Comparison of ENCODE assay signal across 8 cellular contexts in the genomic region with DNA sequence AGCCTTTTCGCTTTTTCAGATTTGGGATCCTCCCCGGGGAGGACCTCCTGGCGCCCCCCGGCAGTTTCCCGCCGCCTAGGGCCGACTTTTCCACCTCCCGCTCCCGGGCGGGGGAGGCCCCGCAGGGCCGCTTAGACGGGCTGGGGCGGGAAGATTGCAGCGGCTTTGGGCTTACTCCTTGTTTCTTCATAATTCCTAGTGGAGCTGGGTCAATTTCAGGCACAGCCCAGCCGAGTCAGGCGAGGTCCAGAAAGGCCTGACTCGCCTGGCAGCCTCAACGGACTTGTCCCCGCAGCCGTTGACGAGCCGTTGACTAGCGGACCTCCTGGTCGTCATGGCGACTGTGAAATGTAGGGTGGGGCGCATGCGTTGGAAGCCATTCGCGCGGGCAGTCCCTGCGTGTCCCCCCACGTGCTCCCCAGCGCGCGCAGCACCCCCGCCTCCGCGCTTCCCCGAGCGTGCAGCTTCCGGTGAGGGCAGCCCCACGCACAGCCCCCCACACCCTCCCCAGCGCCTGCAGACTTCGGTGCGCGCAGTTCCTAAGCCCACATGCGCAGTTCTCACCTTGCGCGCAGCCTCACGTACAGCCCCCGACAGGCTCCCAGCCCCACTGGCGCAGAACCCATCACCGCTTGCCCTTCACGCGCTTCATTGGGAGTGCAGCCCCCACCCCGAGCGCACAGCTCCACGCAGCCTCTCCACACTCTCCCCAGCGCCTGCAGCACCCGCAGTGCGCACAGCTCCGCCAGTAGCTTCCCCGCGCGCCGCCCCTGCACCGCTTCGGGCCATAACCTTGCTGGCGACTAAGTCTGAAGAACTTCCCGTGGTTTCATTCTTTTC. TPM values are rescaled to one million over a fixed set of nuclear protein-coding genes. Genes with fewer than 3 reads are reported as not detected.
A peak's percentile ranks its signal among the peaks of the same experiment; 100 is the strongest.
DNase-seq lines count a peak whose midpoint lies in the region; TF ChIP-seq lines count a peak whose summit lies in the region.
"Not testable (repeated sequence)": the region's sequence is repeated elsewhere in the genome, so short reads cannot be mapped to it uniquely, and the experiment has no call there.

No MANE protein-coding gene starts in this region.

- H3K9me3 Mint-ChIP-seq in neural crest cell, result not testable (repeated sequence)

- peak overlapping the region; percentile 98 for H3K27ac Mint-ChIP-seq in neural crest cell (ENCODE audit: unreplicated experiment)

- POLR2A ChIA-PET in HEK293 (lab: Yijun Ruan, JAX), result interaction anchor here (0.9 to 1.3 kb wide), 3 partner anchors 131 to 205 kb away, joined by 3 read pairs; a partner anchor contains a TSS

- H3K9me2 ChIP-seq in Loucy (replicated peaks; ENCODE audit: low read depth, low read length), result not testable (repeated sequence)

- H3K4me2 ChIP-seq in Loucy (ENCODE audit: low read depth, low read length, poor library complexity, severe bottlenecking), result peak overlapping the region; percentile 91

- H3K4me1 ChIP-seq in HEK293 (ENCODE audit: control insufficient read depth, insufficient read depth, low read length); Loucy (ENCODE audit: insufficient read depth, low read length, poor library complexity, severe bottlenecking); SJSA1 (replicated peaks): not testable (repeated sequence)

- DNase-seq in GF-D8 (lab: John Stamatoyannopoulos, UW) (peak; percentile 68), SJSA1 (ENCODE audit: low read depth in 1 of 2, low spot score in 2 of 2) (peak; percentile 36 to 67), activated gamma-delta T cell treated with Interleukin-2 at 50 U/mL for 16 hours (peak; percentile 92), fibroblast of villous mesenchyme (ENCODE audit: low read depth) (peak; percentile 38), neural crest cell (ENCODE audit: low read depth, low spot score) (peak; percentile 57)
- peak; percentile 89 for DNase-seq in stimulated activated naive CD4-positive, alpha-beta T cell treated with Interleukin-2 at 50 U/mL for 16 hours (lab: John Stamatoyannopoulos, UW)

- H3K4me3 ChIP-seq in HEK293 (ENCODE audit: low read depth, low read length) (peak overlapping the region; percentile 55), Loucy (ENCODE audit: low read length, poor library complexity, severe bottlenecking) (peak overlapping the region; percentile 94), SJSA1 (peak overlapping the region; percentile 24), fibroblast of villous mesenchyme (ENCODE audit: low read depth, low read length) (peak overlapping the region; percentile 60)

- TF ChIP-seq CTCF in HEK293 (tag by site-specific recombination; IDR thresholded peaks at IDR 0.05); Loucy (conservative IDR thresholded peaks at IDR 0.05; ENCODE audit: low read length); fibroblast of villous mesenchyme (IDR thresholded peaks at IDR 0.05; ENCODE audit: insufficient read depth, low read depth, low read length); neural crest cell (conservative IDR thresholded peaks at IDR 0.05): not testable (repeated sequence)

- H3K9ac ChIP-seq in Loucy (ENCODE audit: low read depth, low read length, poor library complexity, severe bottlenecking), result peak overlapping the region; percentile 91

- H2AFZ ChIP-seq in Loucy (ENCODE audit: low read length), result peak overlapping the region; percentile 96

- not testable (repeated sequence) for H4K20me1 ChIP-seq in Loucy (ENCODE audit: insufficient read depth, low read length, poor library complexity, severe bottlenecking)

- peaks cover 16% of the 10 kb centered on the region for H3K4me1 Mint-ChIP-seq in neural crest cell

- not testable (repeated sequence) for H3K36me3 ChIP-seq in HEK293 (ENCODE audit: control insufficient read depth in 2 of 2, insufficient read depth in 1 of 2, low read length in 2 of 2); Loucy (ENCODE audit: insufficient read depth, low read length); SJSA1

- H3F3A ChIP-seq in Loucy (ENCODE audit: low read depth), result not testable (repeated sequence)

- H3K36me3 Mint-ChIP-seq in neural crest cell (ENCODE audit: low read depth), result not testable (repeated sequence)

- not testable (repeated sequence) for H3K9me3 ChIP-seq in HEK293 (ENCODE audit: control insufficient read depth, insufficient read depth, low read depth, low read length); Loucy (ENCODE audit: insufficient read depth, low read depth, low read length); SJSA1 (replicated peaks)

- peak overlapping the region; percentile 63; the same call in 1 of the 2 replicates for H3K27ac ChIP-seq in HEK293 (ENCODE audit: extremely low read depth, low read depth, low read length)
- H3K27ac ChIP-seq in SJSA1, result not testable (repeated sequence)

- H3K79me2 ChIP-seq in Loucy (ENCODE audit: insufficient read depth, low read length), result peaks cover 30% of the 10 kb centered on the region

- peak overlapping the region; percentile 87 for H3K4me3 Mint-ChIP-seq in neural crest cell

- H3K27me3 Mint-ChIP-seq in neural crest cell (ENCODE audit: low read depth), result peaks cover 34% of the 10 kb centered on the region

- CTCF ChIA-PET in HEK293 (lab: Yijun Ruan, JAX), result interaction anchor here (1.1 kb wide), 1 partner anchor 126 kb away, joined by 3 read pairs; no protein-coding TSS in a partner anchor

- not testable (repeated sequence) for H3K27me3 ChIP-seq in Loucy (ENCODE audit: insufficient read depth, low read length, poor library complexity, severe bottlenecking); SJSA1 (replicated peaks)

TF ChIP-seq in HEK293, 187 proteins besides CTCF, POLR2A, EP300 and RAD21 (continues in another document):
- TF ChIP-seq ZNF2 (tag by site-specific recombination; IDR thresholded peaks at IDR 0.05) (0 out of 2 replicates have a peak, but pooled peaks have one; percentile 35), YY1 (tag by site-specific recombination; IDR thresholded peaks at IDR 0.05) (peak; percentile 31; the same call in 1 of the 2 replicates), IKZF3 (tag by site-specific recombination; IDR thresholded peaks at IDR 0.05) (peak; percentile 72), ZNF561 (tag by site-specific recombination; IDR thresholded peaks at IDR 0.05; ENCODE audit: borderline replicate concordance) (0 out of 2 replicates have a peak, but pooled peaks have one; percentile 35), ZNF335 (tag by site-specific recombination; conservative IDR thresholded peaks at IDR 0.05) (peak; percentile 85), ZSCAN30 (tag by site-specific recombination; IDR thresholded peaks at IDR 0.05) (peak; percentile 31; the same call in 1 of the 2 replicates), ZBTB20 (tag by site-specific recombination; IDR thresholded peaks at IDR 0.05) (peak; percentile 64; the same call in 1 of the 2 replicates)
- TF ChIP-seq, protein P1, sequence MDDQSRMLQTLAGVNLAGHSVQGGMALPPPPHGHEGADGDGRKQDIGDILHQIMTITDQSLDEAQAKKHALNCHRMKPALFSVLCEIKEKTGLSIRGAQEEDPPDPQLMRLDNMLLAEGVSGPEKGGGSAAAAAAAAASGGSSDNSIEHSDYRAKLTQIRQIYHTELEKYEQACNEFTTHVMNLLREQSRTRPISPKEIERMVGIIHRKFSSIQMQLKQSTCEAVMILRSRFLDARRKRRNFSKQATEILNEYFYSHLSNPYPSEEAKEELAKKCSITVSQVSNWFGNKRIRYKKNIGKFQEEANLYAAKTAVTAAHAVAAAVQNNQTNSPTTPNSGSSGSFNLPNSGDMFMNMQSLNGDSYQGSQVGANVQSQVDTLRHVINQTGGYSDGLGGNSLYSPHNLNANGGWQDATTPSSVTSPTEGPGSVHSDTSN (CRISPR knock-in tag; IDR thresholded peaks at IDR 0.05), result 0 out of 2 replicates have a peak, but pooled peaks have one; percentile 39
- TF ChIP-seq, protein P2, sequence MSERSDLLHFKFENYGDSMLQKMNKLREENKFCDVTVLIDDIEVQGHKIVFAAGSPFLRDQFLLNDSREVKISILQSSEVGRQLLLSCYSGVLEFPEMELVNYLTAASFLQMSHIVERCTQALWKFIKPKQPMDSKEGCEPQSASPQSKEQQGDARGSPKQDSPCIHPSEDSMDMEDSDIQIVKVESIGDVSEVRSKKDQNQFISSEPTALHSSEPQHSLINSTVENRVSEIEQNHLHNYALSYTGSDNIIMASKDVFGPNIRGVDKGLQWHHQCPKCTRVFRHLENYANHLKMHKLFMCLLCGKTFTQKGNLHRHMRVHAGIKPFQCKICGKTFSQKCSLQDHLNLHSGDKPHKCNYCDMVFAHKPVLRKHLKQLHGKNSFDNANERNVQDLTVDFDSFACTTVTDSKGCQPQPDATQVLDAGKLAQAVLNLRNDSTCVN (tag by site-specific recombination; optimal IDR thresholded peaks at IDR 0.05), result peak; percentile 97
- TF ChIP-seq, protein P3, sequence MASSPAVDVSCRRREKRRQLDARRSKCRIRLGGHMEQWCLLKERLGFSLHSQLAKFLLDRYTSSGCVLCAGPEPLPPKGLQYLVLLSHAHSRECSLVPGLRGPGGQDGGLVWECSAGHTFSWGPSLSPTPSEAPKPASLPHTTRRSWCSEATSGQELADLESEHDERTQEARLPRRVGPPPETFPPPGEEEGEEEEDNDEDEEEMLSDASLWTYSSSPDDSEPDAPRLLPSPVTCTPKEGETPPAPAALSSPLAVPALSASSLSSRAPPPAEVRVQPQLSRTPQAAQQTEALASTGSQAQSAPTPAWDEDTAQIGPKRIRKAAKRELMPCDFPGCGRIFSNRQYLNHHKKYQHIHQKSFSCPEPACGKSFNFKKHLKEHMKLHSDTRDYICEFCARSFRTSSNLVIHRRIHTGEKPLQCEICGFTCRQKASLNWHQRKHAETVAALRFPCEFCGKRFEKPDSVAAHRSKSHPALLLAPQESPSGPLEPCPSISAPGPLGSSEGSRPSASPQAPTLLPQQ (tag by site-specific recombination; IDR thresholded peaks at IDR 0.05), result peak; percentile 38; the same call in 1 of the 2 replicates

RNA-seq across cellular contexts. Expression of a gene that starts 17.1 kb away (rescaled TPM):
- 52.0 and 66.1 TPM in 2 replicates for total RNA-seq in SJSA1 (2014; rRNA removed; shearing (Covaris generic))
- 45.4 and 53.5 TPM in 2 replicates for total RNA-seq in fibroblast of villous mesenchyme
- 64.4 and 69.5 TPM in 2 replicates for total RNA-seq in neural crest cell

Comparison
In these comparisons a context has a peak if more than half of its experiments do, and no peak if none do; other contexts are left out.
1. DNase-seq: peak in every context shown above with its lines; median percentile 92 in activated gamma-delta T cell treated with Interleukin-2 at 50 U/mL for 16 hours; 89 in stimulated activated naive CD4-positive, alpha-beta T cell treated with Interleukin-2 at 50 U/mL for 16 hours; 68 in GF-D8; 57 in neural crest cell; 52 in SJSA1; 38 in fibroblast of villous mesenchyme.
2. H3K4me3 ChIP-seq: peak in every context shown above with its lines; median percentile 94 in Loucy; 60 in fibroblast of villous mesenchyme; 55 in HEK293; 24 in SJSA1.